ENCODE assay signal across 8 cellular contexts in the genomic region with DNA sequence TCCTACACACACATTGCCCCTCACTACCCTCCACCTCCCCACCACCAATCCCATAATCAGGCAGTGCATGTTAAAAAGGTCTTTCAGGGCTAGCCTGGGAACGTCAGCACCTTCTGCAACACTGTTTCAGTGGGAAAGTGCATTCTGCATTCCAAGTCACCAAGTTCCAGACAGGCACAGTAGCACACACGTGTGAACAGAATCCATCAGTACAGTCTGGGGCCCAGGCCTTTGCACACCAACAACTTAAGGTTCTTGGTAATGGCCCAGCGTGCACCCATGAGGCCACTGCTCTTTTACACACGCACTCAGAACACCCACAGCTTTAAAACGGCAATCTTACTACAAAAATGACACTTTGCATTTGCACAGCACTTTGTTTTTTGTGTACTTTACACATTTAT. TPM values are rescaled to one million over a fixed set of nuclear protein-coding genes. Genes with fewer than 3 reads are reported as not detected.
DNase-seq lines count a peak whose midpoint lies in the region; ATAC-seq and TF ChIP-seq lines count a peak whose summit lies in the region.

No MANE protein-coding gene starts in this region.

- no peak for TF ChIP-seq EP300 in gastroesophageal sphincter (IDR thresholded peaks at IDR 0.05)

- no peaks in the 10 kb centered on the region for H3K9me3 Mint-ChIP-seq in WTC11

- peaks cover 2 to 38% of the 10 kb centered on the region in 2 experiments for H3K36me3 ChIP-seq in HCT116 (ENCODE audit: control insufficient read depth in 1 of 2, insufficient read depth in 2 of 2, low read length in 2 of 2)
- peaks cover 0 to 5% of the 10 kb centered on the region in 2 donors for H3K36me3 ChIP-seq in gastroesophageal sphincter
- H3K36me3 ChIP-seq in spleen, result peaks cover 0 to 20% (median 0%) of the 10 kb centered on the region in 6 donors

- no peaks in the 10 kb centered on the region for H3K27me3 ChIP-seq in HCT116 (ENCODE audit: insufficient read depth, low read length)
- no peaks in the 10 kb centered on the region for H3K27me3 ChIP-seq in gastroesophageal sphincter
- H3K27me3 ChIP-seq in spleen (replicated peaks in 1 of 7), result peaks cover 0 to 22% (median 0%) of the 10 kb centered on the region in 7 donors

- no peak overlapping the region for H2AFZ ChIP-seq in HCT116 (ENCODE audit: low read depth, low read length, poor library complexity, severe bottlenecking)

- TF ChIP-seq CTCF in HCT116 (IDR thresholded peaks at IDR 0.05 in 2 of 3, conservative IDR thresholded peaks at IDR 0.05 in 1 of 3; ENCODE audit: borderline replicate concordance in 1 of 3, insufficient read depth in 1 of 3, low read depth in 2 of 3, low read length in 2 of 3), result no peak
- no peak for TF ChIP-seq CTCF in WTC11 (IDR thresholded peaks at IDR 0.05)
- TF ChIP-seq CTCF in gastroesophageal sphincter (IDR thresholded peaks at IDR 0.05), result no peak
- no peak for TF ChIP-seq CTCF in spleen (IDR thresholded peaks at IDR 0.05 in 8 of 11, conservative IDR thresholded peaks at IDR 0.05 in 3 of 11)

- H3K4me1 ChIP-seq in HCT116 (ENCODE audit: control insufficient read depth in 1 of 2, insufficient read depth in 2 of 2, low read length in 2 of 2) (peaks cover 67 to 87% of the 10 kb centered on the region in 2 experiments), gastroesophageal sphincter (peaks cover 12 to 68% (median 36%) of the 10 kb centered on the region in 3 donors), spleen (peaks cover 41 to 76% (median 61%) of the 10 kb centered on the region in 6 donors)

- peak overlapping the region; percentile 97 for H3K9ac ChIP-seq in HCT116 (ENCODE audit: low read length)

- no peak for DNase-seq in HCT116 (ENCODE audit: low read depth, low spot score)
- no peak for DNase-seq in WTC11 (ENCODE audit: low spot score)
- DNase-seq in spleen, result no peak
- DNase-seq in kidney glomerular epithelial cell (lab: John Stamatoyannopoulos, UW), result no peak
- no peak for DNase-seq in ecto neural progenitor cell (ENCODE audit: low spot score)
- DNase-seq in NCI-H1092 (lab: John Stamatoyannopoulos, UW), result no peak

- H3K27ac ChIP-seq in HCT116 (ENCODE audit: low read depth, low read length), result peak overlapping the region; percentile 96
- peak overlapping the region; percentile 93 to 99 (median 97) for H3K27ac ChIP-seq in gastroesophageal sphincter
- H3K27ac ChIP-seq in spleen, result peak overlapping the region; percentile 84 to 97 (median 92)

- no peak for TF ChIP-seq RAD21 in HCT116 (IDR thresholded peaks at IDR 0.05; ENCODE audit: low read depth)

- H3K4me3 ChIP-seq in HCT116 (replicated peaks in 1 of 2; ENCODE audit: low read depth in 1 of 2, low read length in 2 of 2), result peak overlapping the region; percentile 61 to 65
- peak overlapping the region; percentile 91 to 97 for H3K4me3 ChIP-seq in gastroesophageal sphincter
- H3K4me3 ChIP-seq in spleen, result peak overlapping the region; percentile 58 to 90 (median 70)

- H3K9me2 ChIP-seq in HCT116 (ENCODE audit: insufficient read depth), result no peaks in the 10 kb centered on the region

- POLR2A ChIA-PET in HCT116 (lab: Charles Lee), result interaction anchor here (1.2 to 3.9 kb wide), 4 partner anchors 11 to 47 kb away, joined by 3 to 49 read pairs (median 21); no protein-coding TSS in a partner anchor
- POLR2A ChIA-PET in WTC11 (lab: Charles Lee), result no interaction called here

- peaks cover 17% of the 10 kb centered on the region for H3K27me3 Mint-ChIP-seq in WTC11 (ENCODE audit: low read depth)

- peaks cover 71% of the 10 kb centered on the region for H3K4me1 Mint-ChIP-seq in WTC11

- H3K36me3 Mint-ChIP-seq in WTC11, result no peaks in the 10 kb centered on the region

- RAD21 ChIA-PET in HCT116 (lab: Charles Lee; ENCODE audit: low non-redundant PET in 1 of 2, low total read pairs in 2 of 2, uncharacterized antibody in 2 of 2, unreplicated experiment in 2 of 2), result no interaction called here

- H3K9me3 ChIP-seq in HCT116 (ENCODE audit: control insufficient read depth in 1 of 2, insufficient read depth in 1 of 2, low read depth in 1 of 2, low read length in 2 of 2), result no peaks in the 10 kb centered on the region
- H3K9me3 ChIP-seq in gastroesophageal sphincter, result no peaks in the 10 kb centered on the region
- H3K9me3 ChIP-seq in spleen, result no peaks in the 10 kb centered on the region

- no peak overlapping the region for H3K27ac Mint-ChIP-seq in WTC11

- ATAC-seq in HCT116 (no peak), WTC11 (no peak), gastroesophageal sphincter (no peak), HG03175 (IDR thresholded peaks at IDR 0.05; ENCODE audit: unreplicated experiment) (no peak)

- BruUV-seq in HCT116 (replicated peaks; lab: Mats Ljungman, UMichigan), result no TSS peak

- H3K79me2 ChIP-seq in HCT116 (ENCODE audit: insufficient read depth, low read length), result peaks cover 54% of the 10 kb centered on the region

- intact Hi-C loops in HCT116 (cut with micrococcal nuclease), result no loop called here
- intact Hi-C loops in spleen (cut with DNase I; ENCODE audit: low total_unique reads), result no loop called here

- peak overlapping the region; percentile 83 for H3K4me3 Mint-ChIP-seq in WTC11

- H4K20me1 ChIP-seq in HCT116 (ENCODE audit: insufficient read depth), result no peaks in the 10 kb centered on the region

- WGBS in gastroesophageal sphincter (ENCODE audit: low coverage in 1 of 2), 2 donors, result 29 to 53% methylated on average over 5 of the region's 5 CpGs
- 47 to 68% (median 59%) methylated on average over 5 of the region's 5 CpGs for WGBS in spleen, 5 donors

- H3K4me2 ChIP-seq in HCT116 (ENCODE audit: low read length), result peak overlapping the region; percentile 92

- TF ChIP-seq POLR2A in HCT116 (IDR thresholded peaks at IDR 0.05; ENCODE audit: borderline replicate concordance, extremely low read depth, insufficient read depth, insufficient read length), result no peak
- TF ChIP-seq POLR2A in gastroesophageal sphincter (IDR thresholded peaks at IDR 0.05), result no peak
- no peak for TF ChIP-seq POLR2A in spleen (IDR thresholded peaks at IDR 0.05)

- CTCF ChIA-PET in HCT116 (lab: Charles Lee) (no interaction called here), WTC11 (lab: Charles Lee) (no interaction called here)

TF ChIP-seq in HCT116, 20 proteins besides CTCF, POLR2A, EP300 and RAD21 (continues in another document):
- TF ChIP-seq ELF1 (IDR thresholded peaks at IDR 0.05; ENCODE audit: borderline replicate concordance, low read depth) (no peak), YY1 (IDR thresholded peaks at IDR 0.05; ENCODE audit: extremely low read depth, insufficient replicate concordance, low read depth, low read length) (no peak), CBX3 (IDR thresholded peaks at IDR 0.05; ENCODE audit: low read depth) (no peak), EZH2 (IDR thresholded peaks at IDR 0.05) (no peak), JUND (IDR thresholded peaks at IDR 0.05) (no peak), ZNF274 (IDR thresholded peaks at IDR 0.05; ENCODE audit: low read depth, low read length) (no peak), SIN3A (IDR thresholded peaks at IDR 0.05; ENCODE audit: low read depth) (no peak), POLR2AphosphoS5 (IDR thresholded peaks at IDR 0.05; ENCODE audit: low read depth, low read length) (no peak), EGR1 (IDR thresholded peaks at IDR 0.05; ENCODE audit: low read depth) (no peak), EZH2phosphoT487 (IDR thresholded peaks at IDR 0.05; ENCODE audit: borderline replicate concordance) (no peak)
- TF ChIP-seq, protein P1, sequence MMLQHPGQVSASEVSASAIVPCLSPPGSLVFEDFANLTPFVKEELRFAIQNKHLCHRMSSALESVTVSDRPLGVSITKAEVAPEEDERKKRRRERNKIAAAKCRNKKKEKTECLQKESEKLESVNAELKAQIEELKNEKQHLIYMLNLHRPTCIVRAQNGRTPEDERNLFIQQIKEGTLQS (IDR thresholded peaks at IDR 0.05), result no peak

TF ChIP-seq in WTC11, 78 proteins besides CTCF, POLR2A, EP300 and RAD21 (continues in another document):
- TF ChIP-seq, protein P2, sequence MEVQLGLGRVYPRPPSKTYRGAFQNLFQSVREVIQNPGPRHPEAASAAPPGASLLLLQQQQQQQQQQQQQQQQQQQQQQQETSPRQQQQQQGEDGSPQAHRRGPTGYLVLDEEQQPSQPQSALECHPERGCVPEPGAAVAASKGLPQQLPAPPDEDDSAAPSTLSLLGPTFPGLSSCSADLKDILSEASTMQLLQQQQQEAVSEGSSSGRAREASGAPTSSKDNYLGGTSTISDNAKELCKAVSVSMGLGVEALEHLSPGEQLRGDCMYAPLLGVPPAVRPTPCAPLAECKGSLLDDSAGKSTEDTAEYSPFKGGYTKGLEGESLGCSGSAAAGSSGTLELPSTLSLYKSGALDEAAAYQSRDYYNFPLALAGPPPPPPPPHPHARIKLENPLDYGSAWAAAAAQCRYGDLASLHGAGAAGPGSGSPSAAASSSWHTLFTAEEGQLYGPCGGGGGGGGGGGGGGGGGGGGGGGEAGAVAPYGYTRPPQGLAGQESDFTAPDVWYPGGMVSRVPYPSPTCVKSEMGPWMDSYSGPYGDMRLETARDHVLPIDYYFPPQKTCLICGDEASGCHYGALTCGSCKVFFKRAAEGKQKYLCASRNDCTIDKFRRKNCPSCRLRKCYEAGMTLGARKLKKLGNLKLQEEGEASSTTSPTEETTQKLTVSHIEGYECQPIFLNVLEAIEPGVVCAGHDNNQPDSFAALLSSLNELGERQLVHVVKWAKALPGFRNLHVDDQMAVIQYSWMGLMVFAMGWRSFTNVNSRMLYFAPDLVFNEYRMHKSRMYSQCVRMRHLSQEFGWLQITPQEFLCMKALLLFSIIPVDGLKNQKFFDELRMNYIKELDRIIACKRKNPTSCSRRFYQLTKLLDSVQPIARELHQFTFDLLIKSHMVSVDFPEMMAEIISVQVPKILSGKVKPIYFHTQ (CRISPR knock-in tag; IDR thresholded peaks at IDR 0.05), result no peak
- TF ChIP-seq, protein P3, sequence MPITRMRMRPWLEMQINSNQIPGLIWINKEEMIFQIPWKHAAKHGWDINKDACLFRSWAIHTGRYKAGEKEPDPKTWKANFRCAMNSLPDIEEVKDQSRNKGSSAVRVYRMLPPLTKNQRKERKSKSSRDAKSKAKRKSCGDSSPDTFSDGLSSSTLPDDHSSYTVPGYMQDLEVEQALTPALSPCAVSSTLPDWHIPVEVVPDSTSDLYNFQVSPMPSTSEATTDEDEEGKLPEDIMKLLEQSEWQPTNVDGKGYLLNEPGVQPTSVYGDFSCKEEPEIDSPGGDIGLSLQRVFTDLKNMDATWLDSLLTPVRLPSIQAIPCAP (CRISPR knock-in tag; IDR thresholded peaks at IDR 0.05), result no peak
- TF ChIP-seq OVOL2 (CRISPR knock-in tag; IDR thresholded peaks at IDR 0.05; ENCODE audit: borderline replicate concordance) (no peak), CREB1 (CRISPR knock-in tag; IDR thresholded peaks at IDR 0.05) (no peak), RELA (CRISPR knock-in tag; IDR thresholded peaks at IDR 0.05; ENCODE audit: borderline replicate concordance) (no peak), ELF4 (CRISPR knock-in tag; IDR thresholded peaks at IDR 0.05; ENCODE audit: low read depth) (no peak), JAZF1 (CRISPR knock-in tag; IDR thresholded peaks at IDR 0.05) (no peak)

RNA-seq across cellular contexts. Expression of a gene that starts 1.2 kb away (rescaled TPM):
- 1,298 TPM for total RNA-seq in HCT116 (2021; ENCODE audit: unreplicated experiment)
- 1,797 and 1,965 TPM in 2 replicates for polyA plus RNA-seq in HCT116 (2012)
- 116 to 152 TPM (median 119 TPM) in 3 replicates for total RNA-seq in WTC11 (2021)
- total RNA-seq in gastroesophageal sphincter, result 100 to 1,000 TPM; 301 to 793 (median 570) TPM
- total RNA-seq in spleen, result 100 to 1,000 TPM; 191 to 397 (median 338) TPM
- polyA plus RNA-seq in spleen, result 100 to 1,000 TPM; 163 to 437 (median 230) TPM
